Comparison of ENCODE assay signal across 23 cellular contexts in genomic region chr4:145390566-145390965, GRCh38.
"Had no signal": no experiment of that assay in that cellular context is flagged by ENCODE, and none has a peak within 500 bp of the region (broad histone marks: within the 10 kb centered on the region; RNA-seq: fewer than 3 reads in every experiment).

No MANE protein-coding gene starts in this region.

- H3K36me3 Mint-ChIP-seq: activated naive CD8-positive, alpha-beta T cell; brain had no signal

- H3K4me3 ChIP-seq: SK-N-MC had no signal

- H3K4me3 Mint-ChIP-seq: activated CD4-positive, alpha-beta memory T cell treated with anti-CD3 and anti-CD28 coated beads, Interleukin-2, amount 10 ng/mL, durations not matched to agents 7 days and 5 days; activated CD4-positive, alpha-beta T cell treated with anti-CD3 and anti-CD28 coated beads for 36 hours; activated naive CD4-positive, alpha-beta T cell treated with anti-CD3 and anti-CD28 coated beads for 36 hours; activated naive CD8-positive, alpha-beta T cell; activated T-helper 17 cell treated with anti-CD3 and anti-CD28 coated beads, Interleukin-2, amount 50 U/mL, for 72 hours; brain; central memory CD8-positive, alpha-beta T cell had no signal

- ATAC-seq: activated CD4-positive, alpha-beta T cell treated with anti-CD3 and anti-CD28 coated beads for 36 hours; activated T-helper 17 cell treated with anti-CD3 and anti-CD28 coated beads, Interleukin-2, amount 50 U/mL, for 72 hours had no signal

- DNase-seq: activated CD4-positive, alpha-beta memory T cell treated with anti-CD3 and anti-CD28 coated beads, Interleukin-2, amount 10 ng/mL, durations not matched to agents 7 days and 5 days; activated CD4-positive, alpha-beta T cell treated with anti-CD3 and anti-CD28 coated beads for 36 hours; activated CD4-positive, alpha-beta T cell treated with anti-CD3 and anti-CD28 coated beads, Interleukin-2, amount 50 U/mL, for 1 hour; activated gamma-delta T cell; activated naive CD4-positive, alpha-beta T cell treated with anti-CD3 and anti-CD28 coated beads for 36 hours; activated T-cell treated with anti-CD3 and anti-CD28 coated beads for 4 hours; activated T-cell treated with anti-CD3 and anti-CD28 coated beads, Interleukin-2, amount 50 U/mL, for 48 hours; amygdala; MV-4-11; NCI-H1092 treated with DMSO at 0.1 percent for 48 hours; NCI-H1436 treated with DMSO at 0.1 percent for 48 hours; NCI-H187; NCI-H2081 treated with DMSO at 0.1 percent for 48 hours; NCI-H526; SIG-M5; T-helper 1 cell had no signal

- H3K27me3 Mint-ChIP-seq: activated CD4-positive, alpha-beta memory T cell treated with anti-CD3 and anti-CD28 coated beads, Interleukin-2, amount 10 ng/mL, durations not matched to agents 7 days and 5 days had no signal

- H3K4me1 Mint-ChIP-seq: activated CD4-positive, alpha-beta memory T cell treated with anti-CD3 and anti-CD28 coated beads, Interleukin-2, amount 10 ng/mL, durations not matched to agents 7 days and 5 days; activated T-helper 17 cell treated with anti-CD3 and anti-CD28 coated beads, Interleukin-2, amount 50 U/mL, for 72 hours; central memory CD8-positive, alpha-beta T cell had no signal

- H3K27ac Mint-ChIP-seq: activated CD4-positive, alpha-beta memory T cell treated with anti-CD3 and anti-CD28 coated beads, Interleukin-2, amount 10 ng/mL, durations not matched to agents 7 days and 5 days; activated CD4-positive, alpha-beta T cell treated with anti-CD3 and anti-CD28 coated beads for 36 hours; activated naive CD4-positive, alpha-beta T cell treated with anti-CD3 and anti-CD28 coated beads for 36 hours; activated naive CD8-positive, alpha-beta T cell; activated T-helper 17 cell treated with anti-CD3 and anti-CD28 coated beads, Interleukin-2, amount 50 U/mL, for 72 hours; brain had no signal

- H3K27ac ChIP-seq: KMS-11, SK-N-MC, VCaP had no signal

- H3K9me3 Mint-ChIP-seq: activated CD4-positive, alpha-beta memory T cell treated with anti-CD3 and anti-CD28 coated beads, Interleukin-2, amount 10 ng/mL, durations not matched to agents 7 days and 5 days; activated naive CD4-positive, alpha-beta T cell treated with anti-CD3 and anti-CD28 coated beads for 36 hours; activated T-helper 17 cell treated with anti-CD3 and anti-CD28 coated beads, Interleukin-2, amount 50 U/mL, for 72 hours; brain; central memory CD8-positive, alpha-beta T cell had no signal
